8 cellular contexts compared by ENCODE assay signal in the genomic region with DNA sequence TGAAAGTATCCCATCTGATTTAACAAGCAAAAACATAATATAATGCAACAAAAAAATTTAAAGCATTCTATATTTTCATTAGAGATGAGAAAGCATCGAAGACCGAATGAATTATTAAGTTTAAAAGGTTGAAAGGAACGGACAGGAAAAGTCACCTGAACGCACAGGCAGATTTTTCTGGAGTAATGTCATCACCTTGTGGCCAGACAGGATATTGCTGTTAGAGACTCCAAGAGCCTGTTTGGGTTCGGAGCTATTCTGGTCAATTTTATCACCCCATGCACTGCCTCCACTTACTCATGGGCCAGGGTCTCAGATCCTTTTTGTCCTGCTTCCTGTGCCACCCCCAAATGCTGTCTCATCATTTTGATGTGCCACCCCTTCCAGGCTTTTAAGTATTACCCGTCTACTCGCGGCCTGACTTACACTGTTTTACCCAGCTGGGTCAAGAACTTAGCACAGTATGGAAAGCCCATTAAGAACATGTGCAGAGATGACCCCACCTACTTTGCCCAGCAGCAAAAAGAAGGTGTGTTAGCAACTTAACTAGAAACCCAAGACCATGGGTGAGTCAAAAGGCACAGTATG. TPM values are rescaled to one million over a fixed set of nuclear protein-coding genes. Genes with fewer than 3 reads are reported as not detected.
DNase-seq lines count a peak whose midpoint lies in the region; ATAC-seq, FAIRE-seq and TF ChIP-seq lines count a peak whose summit lies in the region.

No MANE protein-coding gene starts in this region.

- no peaks in the 10 kb centered on the region for H4K20me1 ChIP-seq in endothelial cell of umbilical vein (replicated peaks; ENCODE audit: control insufficient read depth, extremely low read depth, insufficient read depth, low read length)

- H3K27ac ChIP-seq in endothelial cell of umbilical vein (ENCODE audit: insufficient read depth, low read depth, low read length) (no peak overlapping the region), aorta (ENCODE audit: low read depth in 1 of 2, low read length in 2 of 2) (no peak overlapping the region)

- CTCF ChIA-PET in Calu3 (lab: Charles Lee) (interaction anchor here (0.5 to 3.8 kb wide), 10 partner anchors 17 to 462 kb away, joined by 3 to 41 read pairs (median 6); no protein-coding TSS in a partner anchor), endothelial cell of umbilical vein (lab: Charles Lee) (interaction anchor here (0.6 to 12.3 kb wide), 57 partner anchors 9 to 482 kb away, joined by 3 to 517 read pairs (median 6); a partner anchor contains a TSS)

- ATAC-seq in naive B cell (ENCODE audit: low read depth in 2 of 2) (peak; percentile 55 to 73), aorta (ENCODE audit: low FRiP score) (peak; percentile 80), GM19397 (IDR thresholded peaks at IDR 0.05; ENCODE audit: unreplicated experiment) (no peak)

- no peaks in the 10 kb centered on the region for H3K9me3 Mint-ChIP-seq in Calu3 (ENCODE audit: low read depth, unreplicated experiment)
- H3K9me3 Mint-ChIP-seq in activated CD4-positive, alpha-beta T cell treated with anti-CD3 and anti-CD28 coated beads, Interleukin-2, amount 10 ng/mL, durations not matched to agents 24 days and 14 days = no peaks in the 10 kb centered on the region
- H3K9me3 Mint-ChIP-seq in naive B cell = peaks cover 0 to 5% (median 0%) of the 10 kb centered on the region in 7 donors

- dilution Hi-C loops in endothelial cell of umbilical vein (cut with MboI; ENCODE audit: extremely low pct_ligation_motif_present, low sequenced_read_pairs) = loop anchor here (25.0 kb wide), 1 partner anchor 188 kb away; a partner anchor contains a TSS

- H3K27me3 ChIP-seq in endothelial cell of umbilical vein (ENCODE audit: control insufficient read depth in 2 of 2, insufficient read depth in 2 of 2, low read length in 2 of 2) = peaks cover 2 to 9% of the 10 kb centered on the region in 2 experiments
- H3K27me3 ChIP-seq in aorta (ENCODE audit: control insufficient read depth in 1 of 2, insufficient read depth in 2 of 2, low read length in 1 of 2) = no peaks in the 10 kb centered on the region

- peaks cover 41% of the 10 kb centered on the region for H3K27me3 Mint-ChIP-seq in Calu3 (ENCODE audit: unreplicated experiment)
- H3K27me3 Mint-ChIP-seq in activated CD4-positive, alpha-beta T cell treated with anti-CD3 and anti-CD28 coated beads, Interleukin-2, amount 10 ng/mL, durations not matched to agents 24 days and 14 days = peaks cover 9% of the 10 kb centered on the region
- no peaks in the 10 kb centered on the region for H3K27me3 Mint-ChIP-seq in naive B cell

- H3K4me1 ChIP-seq in endothelial cell of umbilical vein (ENCODE audit: control insufficient read depth, extremely low read depth, insufficient read depth, low read length) = no peaks in the 10 kb centered on the region
- no peaks in the 10 kb centered on the region for H3K4me1 ChIP-seq in aorta (ENCODE audit: control insufficient read depth in 1 of 2, insufficient read depth in 2 of 2, low read length in 2 of 2)

- no peak overlapping the region for H3K4me2 ChIP-seq in endothelial cell of umbilical vein (ENCODE audit: insufficient read depth, low read length)

- TF ChIP-seq POLR2A in H54 (IDR thresholded peaks at IDR 0.05; ENCODE audit: low read depth, low read length) (no peak), endothelial cell of umbilical vein (IDR thresholded peaks at IDR 0.05; ENCODE audit: low read depth, low read length) (no peak)

- H3K4me3 ChIP-seq in endothelial cell of umbilical vein (replicated peaks in 1 of 3; ENCODE audit: insufficient read depth in 1 of 3, low read depth in 1 of 3, low read length in 3 of 3) (no peak overlapping the region), aorta (ENCODE audit: low read length in 2 of 2) (no peak overlapping the region)

- FAIRE-seq in H54 (lab: Jason Lieb, UNC) = no peak
- peak; percentile 93 for FAIRE-seq in endothelial cell of umbilical vein (lab: Jason Lieb, UNC)

- H3K36me3 ChIP-seq in endothelial cell of umbilical vein (ENCODE audit: control insufficient read depth in 2 of 2, extremely low read depth in 1 of 2, insufficient read depth in 2 of 2, low read length in 2 of 2) (no peaks in the 10 kb centered on the region), aorta (ENCODE audit: control insufficient read depth in 1 of 2, insufficient read depth in 2 of 2, low read length in 1 of 2) (no peaks in the 10 kb centered on the region)

- H3K79me2 ChIP-seq in endothelial cell of umbilical vein (ENCODE audit: control insufficient read depth, insufficient read depth, low read length) = no peaks in the 10 kb centered on the region

- no peaks in the 10 kb centered on the region for H3K9me3 ChIP-seq in endothelial cell of umbilical vein (replicated peaks; ENCODE audit: control insufficient read depth, insufficient read depth, low read length)
- H3K9me3 ChIP-seq in aorta (ENCODE audit: control insufficient read depth, low read length) = no peaks in the 10 kb centered on the region

- TF ChIP-seq CTCF in Calu3 (IDR thresholded peaks at IDR 0.05; ENCODE audit: unreplicated experiment) = peak; percentile 84
- peak; percentile 83 to 87 for TF ChIP-seq CTCF in endothelial cell of umbilical vein (IDR thresholded peaks at IDR 0.05; ENCODE audit: extremely low read depth in 1 of 2, insufficient read depth in 1 of 2, low read depth in 1 of 2, low read length in 2 of 2)

- H3K9ac ChIP-seq in endothelial cell of umbilical vein (replicated peaks; ENCODE audit: extremely low read depth, insufficient read depth, low read length) = no peak overlapping the region

- H3K4me3 Mint-ChIP-seq in Calu3 (ENCODE audit: low read depth, unreplicated experiment) (no peak overlapping the region), naive B cell (no peak overlapping the region)
- H3K4me3 Mint-ChIP-seq in activated CD4-positive, alpha-beta T cell treated with anti-CD3 and anti-CD28 coated beads, Interleukin-2, amount 10 ng/mL, durations not matched to agents 24 days and 14 days = no peak overlapping the region

- BruUV-seq in Calu3 (replicated peaks; lab: Mats Ljungman, UMichigan) (no TSS peak), endothelial cell of umbilical vein (replicated peaks; lab: Mats Ljungman, UMichigan) (no TSS peak)

- H3K36me3 Mint-ChIP-seq in Calu3 (ENCODE audit: insufficient read depth, unreplicated experiment) (no peaks in the 10 kb centered on the region), naive B cell (no peaks in the 10 kb centered on the region)
- no peaks in the 10 kb centered on the region for H3K36me3 Mint-ChIP-seq in activated CD4-positive, alpha-beta T cell treated with anti-CD3 and anti-CD28 coated beads, Interleukin-2, amount 10 ng/mL, durations not matched to agents 24 days and 14 days (ENCODE audit: low read depth)

- no peak overlapping the region for H2AFZ ChIP-seq in endothelial cell of umbilical vein (ENCODE audit: low read depth, low read length)

- H3K4me1 Mint-ChIP-seq in Calu3 (ENCODE audit: low read depth, unreplicated experiment) (peaks cover 15% of the 10 kb centered on the region), naive B cell (peaks cover 0 to 6% (median 0%) of the 10 kb centered on the region in 3 donors)
- H3K4me1 Mint-ChIP-seq in activated CD4-positive, alpha-beta T cell treated with anti-CD3 and anti-CD28 coated beads, Interleukin-2, amount 10 ng/mL, durations not matched to agents 24 days and 14 days = peaks cover 4% of the 10 kb centered on the region

- WGBS in aorta, 2 donors = 34 to 39% methylated on average over 8 of the region's 8 CpGs

- POLR2A ChIA-PET in endothelial cell of umbilical vein (lab: Charles Lee) = no interaction called here

- no peaks in the 10 kb centered on the region for H3K9me1 ChIP-seq in endothelial cell of umbilical vein (replicated peaks; ENCODE audit: control insufficient read depth, extremely low read depth, insufficient read depth, low read length)

- intact Hi-C loops in Calu3 (cut with micrococcal nuclease; ENCODE audit: unreplicated experiment) (loop anchor here (1.0 to 2.0 kb wide), 3 partner anchors 174 to 463 kb away; no protein-coding TSS in a partner anchor), endothelial cell of umbilical vein (cut with micrococcal nuclease) (loop anchor here (1.0 to 2.0 kb wide), 5 partner anchors 86 to 462 kb away; no protein-coding TSS in a partner anchor), aorta (cut with DNase I) (loop anchor here in 1 of 2 donors (5.0 kb wide), 1 partner anchor 173 kb away; no protein-coding TSS in a partner anchor)
- intact Hi-C loops in activated CD4-positive, alpha-beta T cell treated with anti-CD3 and anti-CD28 coated beads, Interleukin-2, amount 10 ng/mL, durations not matched to agents 24 days and 14 days (cut with micrococcal nuclease) = loop anchor here (1.0 to 5.0 kb wide), 6 partner anchors 87 to 462 kb away; no protein-coding TSS in a partner anchor

- DNase-seq in Calu3 = peak; percentile 55
- peak; percentile 34 for DNase-seq in H54 (ENCODE audit: insufficient read length, low spot score)
- DNase-seq in NCI-H226 = peak; percentile 35
- peak; percentile 90 for DNase-seq in activated CD4-positive, alpha-beta T cell treated with anti-CD3 and anti-CD28 coated beads, Interleukin-2, amount 10 ng/mL, durations not matched to agents 24 days and 14 days
- DNase-seq in endothelial cell of umbilical vein (ENCODE audit: low read depth, low spot score) = peak; percentile 58
- peak; percentile 52 for DNase-seq in naive B cell
- no peak for DNase-seq in aorta

- H3K27ac Mint-ChIP-seq in Calu3 (ENCODE audit: unreplicated experiment) = no peak overlapping the region
- no peak overlapping the region for H3K27ac Mint-ChIP-seq in activated CD4-positive, alpha-beta T cell treated with anti-CD3 and anti-CD28 coated beads, Interleukin-2, amount 10 ng/mL, durations not matched to agents 24 days and 14 days
- no peak overlapping the region for H3K27ac Mint-ChIP-seq in naive B cell

RNA-seq across cellular contexts. Expression of a gene that starts 27.3 kb away (rescaled TPM):
- not detected in 2 replicates for total RNA-seq in Calu3 (2022)
- not detected in 2 replicates for total RNA-seq in activated CD4-positive, alpha-beta T cell treated with anti-CD3 and anti-CD28 coated beads, Interleukin-2, amount 10 ng/mL, durations not matched to agents 24 days and 14 days
- total RNA-seq in endothelial cell of umbilical vein = not detected in 2 replicates
- not detected in 2 replicates for polyA plus RNA-seq in endothelial cell of umbilical vein
- not detected in 2 replicates for polyA plus RNA-seq in endothelial cell of umbilical vein (2011; cell fraction: cytosol; rRNA removed)
- polyA plus RNA-seq in endothelial cell of umbilical vein (2011; cell fraction: nucleus; rRNA removed) = not detected in 2 replicates
- not detected in 2 replicates for polyA plus RNA-seq in endothelial cell of umbilical vein (2012)
- not detected in 2 replicates for polyA minus RNA-seq in endothelial cell of umbilical vein
- polyA minus RNA-seq in endothelial cell of umbilical vein (2011; cell fraction: cytosol; rRNA and poly(A)+ RNA removed) = not detected
- not detected in 2 replicates for polyA minus RNA-seq in endothelial cell of umbilical vein (2011; cell fraction: nucleus; rRNA and poly(A)+ RNA removed)
- polyA plus RNA-seq in naive B cell (ENCODE audit: low read depth in 6 of 6) = not detected
- total RNA-seq in aorta = not detected
- 1 to 10 TPM; 1.5 to 1.9 TPM for polyA plus RNA-seq in aorta

RNA-seq across cellular contexts. Expression of a gene that starts 49.0 kb away (rescaled TPM):
- total RNA-seq in Calu3 (2022) = not detected in 2 replicates
- total RNA-seq in activated CD4-positive, alpha-beta T cell treated with anti-CD3 and anti-CD28 coated beads, Interleukin-2, amount 10 ng/mL, durations not matched to agents 24 days and 14 days = not detected in 2 replicates
- total RNA-seq in endothelial cell of umbilical vein = not detected in 2 replicates
- polyA plus RNA-seq in endothelial cell of umbilical vein = not detected in 2 replicates
- polyA plus RNA-seq in endothelial cell of umbilical vein (2011; cell fraction: cytosol; rRNA removed) = not detected in 2 replicates
- not detected in 2 replicates for polyA plus RNA-seq in endothelial cell of umbilical vein (2011; cell fraction: nucleus; rRNA removed)
- polyA plus RNA-seq in endothelial cell of umbilical vein (2012) = not detected in 2 replicates
- polyA minus RNA-seq in endothelial cell of umbilical vein = not detected in 2 replicates
- not detected for polyA minus RNA-seq in endothelial cell of umbilical vein (2011; cell fraction: cytosol; rRNA and poly(A)+ RNA removed)
- not detected in 2 replicates for polyA minus RNA-seq in endothelial cell of umbilical vein (2011; cell fraction: nucleus; rRNA and poly(A)+ RNA removed)
- not detected for polyA plus RNA-seq in naive B cell (ENCODE audit: low read depth in 6 of 6)
- not detected for total RNA-seq in aorta
- 1 to 10 TPM; 2.3 to 5.1 TPM for polyA plus RNA-seq in aorta

RNA-seq across cellular contexts. Expression of a gene that starts 54.2 kb away (rescaled TPM):
- total RNA-seq in Calu3 (2022) = not detected in 2 replicates
- not detected in 2 replicates for total RNA-seq in activated CD4-positive, alpha-beta T cell treated with anti-CD3 and anti-CD28 coated beads, Interleukin-2, amount 10 ng/mL, durations not matched to agents 24 days and 14 days
- total RNA-seq in endothelial cell of umbilical vein = not detected in 2 replicates
- polyA plus RNA-seq in endothelial cell of umbilical vein = not detected in 2 replicates
- polyA plus RNA-seq in endothelial cell of umbilical vein (2011; cell fraction: cytosol; rRNA removed) = not detected in 2 replicates
- not detected in 2 replicates for polyA plus RNA-seq in endothelial cell of umbilical vein (2011; cell fraction: nucleus; rRNA removed)
- polyA plus RNA-seq in endothelial cell of umbilical vein (2012) = not detected in 2 replicates
- not detected in 2 replicates for polyA minus RNA-seq in endothelial cell of umbilical vein
- not detected for polyA minus RNA-seq in endothelial cell of umbilical vein (2011; cell fraction: cytosol; rRNA and poly(A)+ RNA removed)
- not detected in 2 replicates for polyA minus RNA-seq in endothelial cell of umbilical vein (2011; cell fraction: nucleus; rRNA and poly(A)+ RNA removed)
- polyA plus RNA-seq in naive B cell (ENCODE audit: low read depth in 6 of 6) = not detected
- total RNA-seq in aorta = not detected
- not detected for polyA plus RNA-seq in aorta

Comparison
In these comparisons a context has a peak if more than half of its experiments do, and no peak if none do; other contexts are left out.
1. DNase-seq: peak in Calu3 (single experiment), H54 (single experiment), NCI-H226 (single experiment), activated CD4-positive, alpha-beta T cell treated with anti-CD3 and anti-CD28 coated beads, Interleukin-2, amount 10 ng/mL, durations not matched to agents 24 days and 14 days (single experiment), endothelial cell of umbilical vein (single experiment) and naive B cell (single experiment); none in aorta (0 of 2).